In the genomic region with DNA sequence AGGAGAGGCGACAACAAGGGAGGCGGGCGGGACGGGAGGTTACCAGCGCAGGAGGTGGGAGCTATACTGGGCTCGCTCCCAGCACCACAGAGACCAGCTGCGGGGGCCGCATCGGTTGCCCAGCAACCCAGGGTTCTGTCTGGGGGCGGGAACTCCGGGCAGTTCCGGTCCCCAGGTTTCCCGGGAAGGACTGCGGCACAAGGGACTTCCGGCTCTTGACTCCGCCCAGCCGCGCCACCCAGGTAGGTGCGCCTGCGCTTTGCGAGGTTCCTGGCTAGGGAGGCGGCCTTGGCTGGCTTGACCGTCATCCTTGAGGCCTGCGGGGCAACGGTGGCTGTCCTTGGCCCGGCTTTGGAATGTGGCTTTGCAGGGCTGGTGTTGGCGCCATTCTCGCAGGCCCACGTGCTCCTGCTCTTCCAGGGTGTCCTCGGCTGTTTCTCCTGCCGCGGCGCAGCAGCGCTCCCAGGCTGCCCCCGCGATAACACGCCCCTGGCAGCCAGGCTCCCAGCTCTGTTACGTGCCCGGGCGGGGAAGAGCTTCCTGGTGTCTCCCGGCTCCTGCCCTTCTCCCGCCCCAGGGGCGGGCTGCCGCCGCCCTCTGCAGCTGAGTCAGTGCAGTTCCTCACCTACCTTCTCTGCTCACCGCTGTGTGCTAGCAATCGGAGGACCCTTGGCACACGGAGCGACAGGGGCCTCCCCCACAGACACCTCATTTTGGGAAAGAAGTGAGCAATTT, we compare ENCODE assay signal across 8 cellular contexts. TPM values are rescaled to one million over a fixed set of nuclear protein-coding genes. Genes with fewer than 3 reads are reported as not detected.
DNase-seq lines count a peak whose midpoint lies in the region; TF ChIP-seq lines count a peak whose summit lies in the region.

A gene with protein sequence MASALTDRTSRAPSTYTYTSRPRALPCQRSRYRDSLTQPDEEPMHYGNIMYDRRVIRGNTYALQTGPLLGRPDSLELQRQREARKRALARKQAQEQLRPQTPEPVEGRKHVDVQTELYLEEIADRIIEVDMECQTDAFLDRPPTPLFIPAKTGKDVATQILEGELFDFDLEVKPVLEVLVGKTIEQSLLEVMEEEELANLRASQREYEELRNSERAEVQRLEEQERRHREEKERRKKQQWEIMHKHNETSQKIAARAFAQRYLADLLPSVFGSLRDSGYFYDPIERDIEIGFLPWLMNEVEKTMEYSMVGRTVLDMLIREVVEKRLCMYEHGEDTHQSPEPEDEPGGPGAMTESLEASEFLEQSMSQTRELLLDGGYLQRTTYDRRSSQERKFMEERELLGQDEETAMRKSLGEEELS (minus strand): TSS at position 534 of the 735 bp plus-strand sequence. CDS start 652 bp downstream, outside the sequence.

- H3K27ac Mint-ChIP-seq in activated naive CD4-positive, alpha-beta T cell treated with anti-CD3 and anti-CD28 coated beads, Interleukin-2, amount 10 ng/mL, durations not matched to agents 7 days and 5 days = peak within 1 kb of the TSS; percentile 82

- H3K9me3 ChIP-seq in SJSA1 (replicated peaks) = no peaks in the 10 kb centered on the region

- no peaks in the 10 kb centered on the region for H3K36me3 ChIP-seq in GM06990 (ENCODE audit: control insufficient read depth, insufficient read depth, low read length)
- H3K36me3 ChIP-seq in SJSA1 = no peaks in the 10 kb centered on the region

- peak; percentile 94 for DNase-seq in GM06990 (ENCODE audit: extremely low read depth, insufficient read length)
- peak; percentile 80 for DNase-seq in HFF-Myc (ENCODE audit: extremely low read depth, low read depth)
- DNase-seq in MV-4-11 (lab: John Stamatoyannopoulos, UW) = peak; percentile 89
- DNase-seq in SJSA1 (ENCODE audit: low read depth in 1 of 2, low spot score in 2 of 2) = peak; percentile 96 to 97
- peak; percentile 94 for DNase-seq in activated naive CD4-positive, alpha-beta T cell treated with anti-CD3 and anti-CD28 coated beads, Interleukin-2, amount 10 ng/mL, durations not matched to agents 7 days and 5 days
- peak; percentile 95 for DNase-seq in germinal center (ENCODE audit: low spot score)
- DNase-seq in non-pigmented ciliary epithelial cell (ENCODE audit: low read depth) = peak; percentile 65
- peak; percentile 88 for DNase-seq in superior temporal gyrus (ENCODE audit: extremely low spot score)

- no peaks in the 10 kb centered on the region for H3K36me3 Mint-ChIP-seq in activated naive CD4-positive, alpha-beta T cell treated with anti-CD3 and anti-CD28 coated beads, Interleukin-2, amount 10 ng/mL, durations not matched to agents 7 days and 5 days

- H3K4me3 ChIP-seq in GM06990 (replicated peaks; ENCODE audit: low read depth, low read length) (peak within 1 kb of the TSS; percentile 81), HFF-Myc (replicated peaks; ENCODE audit: low read depth, low read length) (peak within 1 kb of the TSS; percentile 78), SJSA1 (peak within 1 kb of the TSS; percentile 58)

- H3K9me3 Mint-ChIP-seq in activated naive CD4-positive, alpha-beta T cell treated with anti-CD3 and anti-CD28 coated beads, Interleukin-2, amount 10 ng/mL, durations not matched to agents 7 days and 5 days = no peaks in the 10 kb centered on the region

- H3K4me1 Mint-ChIP-seq in activated naive CD4-positive, alpha-beta T cell treated with anti-CD3 and anti-CD28 coated beads, Interleukin-2, amount 10 ng/mL, durations not matched to agents 7 days and 5 days = peaks cover 25% of the 10 kb centered on the region

- peaks cover 10% of the 10 kb centered on the region for H3K27me3 Mint-ChIP-seq in activated naive CD4-positive, alpha-beta T cell treated with anti-CD3 and anti-CD28 coated beads, Interleukin-2, amount 10 ng/mL, durations not matched to agents 7 days and 5 days

- CTCF ChIA-PET in activated naive CD4-positive, alpha-beta T cell treated with anti-CD3 and anti-CD28 coated beads, Interleukin-2, amount 10 ng/mL, durations not matched to agents 7 days and 5 days (lab: Charles Lee) = interaction anchor here (0.8 to 15.1 kb wide), 8 partner anchors 9 to 296 kb away, joined by 3 to 317 read pairs (median 4); no protein-coding TSS in a partner anchor

- H3K4me1 ChIP-seq in SJSA1 (replicated peaks) = peaks cover 35% of the 10 kb centered on the region

- H3K27me3 ChIP-seq in GM06990 (replicated peaks; ENCODE audit: control insufficient read depth, insufficient read depth, low read length) (no peaks in the 10 kb centered on the region), SJSA1 (replicated peaks) (no peaks in the 10 kb centered on the region)

- peak within 1 kb of the TSS; percentile 76 for H3K27ac ChIP-seq in SJSA1

- H3K4me3 Mint-ChIP-seq in activated naive CD4-positive, alpha-beta T cell treated with anti-CD3 and anti-CD28 coated beads, Interleukin-2, amount 10 ng/mL, durations not matched to agents 7 days and 5 days = peak within 1 kb of the TSS; percentile 87

- TF ChIP-seq CTCF in GM06990 (IDR thresholded peaks at IDR 0.05; ENCODE audit: insufficient read depth, low read length, poor library complexity, severe bottlenecking) (peak; percentile 20), HFF-Myc (IDR thresholded peaks at IDR 0.05; ENCODE audit: low read depth, low read length, missing control alignments) (peak; percentile 9)

RNA-seq across cellular contexts. Expression of the gene that starts here (rescaled TPM):
- total RNA-seq in SJSA1 (2014; rRNA removed; shearing (Covaris generic)) = 3.9 and 4.7 TPM in 2 replicates

Comparison
In these comparisons a context has a peak if more than half of its experiments do, and no peak if none do; other contexts are left out.
1. Peak in every context shown above with its lines: DNase-seq, H3K4me3 ChIP-seq and H3K27ac ChIP-seq.